In genomic region chr12:51025182-51025747, GRCh38 we compare ENCODE assay signal across 8 cellular contexts. TPM values are rescaled to one million over a fixed set of nuclear protein-coding genes. Genes with fewer than 3 reads are reported as not detected.
DNase-seq lines count a peak whose midpoint lies in the region; ATAC-seq, FAIRE-seq and TF ChIP-seq lines count a peak whose summit lies in the region.

No MANE protein-coding gene starts in this region.

- no TSS peak for BruUV-seq in endothelial cell of umbilical vein (replicated peaks; lab: Mats Ljungman, UMichigan)

- H4K20me1 ChIP-seq in endothelial cell of umbilical vein (replicated peaks; ENCODE audit: control insufficient read depth, extremely low read depth, insufficient read depth, low read length) = no peaks in the 10 kb centered on the region

- no peak overlapping the region for H2BK12ac ChIP-seq in trophoblast cell (ENCODE audit: low read length)

- peak overlapping the region; percentile 14 for H4K12ac ChIP-seq in trophoblast cell (ENCODE audit: low read depth, low read length)

- peak overlapping the region; percentile 93 for H3K4ac ChIP-seq in trophoblast cell (ENCODE audit: low read depth, low read length)

- intact Hi-C loops in endothelial cell of umbilical vein (cut with micrococcal nuclease) = loop anchor here (2.0 to 5.0 kb wide), 2 partner anchors 38 to 200 kb away; no protein-coding TSS in a partner anchor

- peaks cover 5 to 7% of the 10 kb centered on the region in 2 experiments for H3K27me3 ChIP-seq in endothelial cell of umbilical vein (ENCODE audit: control insufficient read depth in 2 of 2, insufficient read depth in 2 of 2, low read length in 2 of 2)
- no peaks in the 10 kb centered on the region for H3K27me3 ChIP-seq in trophoblast cell (ENCODE audit: insufficient read depth, low read length)

- peak; percentile 75 for DNase-seq in OCI-M1 (lab: John Stamatoyannopoulos, UW)
- DNase-seq in endothelial cell of umbilical vein (ENCODE audit: low read depth, low spot score) = peak; percentile 47
- no peak for DNase-seq in trophoblast cell
- no peak for DNase-seq in SKM-1 (lab: John Stamatoyannopoulos, UW; ENCODE audit: unreplicated experiment)
- no peak for DNase-seq in NCI-H2107 (lab: John Stamatoyannopoulos, UW)

- peaks cover 32% of the 10 kb centered on the region for H3K79me1 ChIP-seq in trophoblast cell (ENCODE audit: low read length)

- dilution Hi-C loops in endothelial cell of umbilical vein (cut with MboI; ENCODE audit: extremely low pct_ligation_motif_present, low sequenced_read_pairs) = no loop called here

- H2AFZ ChIP-seq in endothelial cell of umbilical vein (ENCODE audit: low read depth, low read length) (peak overlapping the region; percentile 90), trophoblast cell (ENCODE audit: insufficient read depth, low read length, poor library complexity) (peak overlapping the region; percentile 0)

- H2AK5ac ChIP-seq in trophoblast cell (ENCODE audit: low read length) = peak overlapping the region; percentile 45

- H3K4me2 ChIP-seq in endothelial cell of umbilical vein (ENCODE audit: insufficient read depth, low read length) = peak overlapping the region; percentile 100
- H3K4me2 ChIP-seq in trophoblast cell (ENCODE audit: low read length) = peak overlapping the region; percentile 90

- H3K23ac ChIP-seq in trophoblast cell (ENCODE audit: low read length) = no peak overlapping the region

- H3K27ac ChIP-seq in endothelial cell of umbilical vein (ENCODE audit: insufficient read depth, low read depth, low read length) (peak overlapping the region; percentile 90), trophoblast cell (ENCODE audit: low read depth, low read length) (peak overlapping the region; percentile 99)

- peak overlapping the region; percentile 98 for H2BK120ac ChIP-seq in trophoblast cell (ENCODE audit: insufficient read depth, low read length, poor library complexity)

- CTCF ChIA-PET in endothelial cell of umbilical vein (lab: Charles Lee) = interaction anchor here (1.0 to 3.4 kb wide), 7 partner anchors 18 to 316 kb away, joined by 3 to 16 read pairs (median 3); no protein-coding TSS in a partner anchor

- no peak for TF ChIP-seq POLR2A in endothelial cell of umbilical vein (IDR thresholded peaks at IDR 0.05; ENCODE audit: low read depth, low read length)

- peaks cover 17% of the 10 kb centered on the region for H3K4me1 ChIP-seq in endothelial cell of umbilical vein (ENCODE audit: control insufficient read depth, extremely low read depth, insufficient read depth, low read length)
- peaks cover 11 to 27% of the 10 kb centered on the region in 2 experiments for H3K4me1 ChIP-seq in trophoblast cell (ENCODE audit: control insufficient read depth in 1 of 2, insufficient read depth in 2 of 2, low read length in 2 of 2)

- H3K4me3 ChIP-seq in GM12875 (ENCODE audit: low read depth, low read length) (peak overlapping the region; percentile 74), endothelial cell of umbilical vein (replicated peaks in 1 of 3; ENCODE audit: insufficient read depth in 1 of 3, low read depth in 1 of 3, low read length in 3 of 3) (peak overlapping the region; percentile 64 to 79 (median 78)), trophoblast cell (ENCODE audit: low read depth, low read length) (peak overlapping the region; percentile 92)

- H4K91ac ChIP-seq in trophoblast cell (ENCODE audit: low read depth, low read length) = peak overlapping the region; percentile 98

- H3K9me3 ChIP-seq in endothelial cell of umbilical vein (replicated peaks; ENCODE audit: control insufficient read depth, insufficient read depth, low read length) = no peaks in the 10 kb centered on the region
- H3K9me3 ChIP-seq in trophoblast cell (ENCODE audit: insufficient read depth, low read depth, low read length) = no peaks in the 10 kb centered on the region

- H3K9me1 ChIP-seq in endothelial cell of umbilical vein (replicated peaks; ENCODE audit: control insufficient read depth, extremely low read depth, insufficient read depth, low read length) = no peaks in the 10 kb centered on the region

- peak overlapping the region; percentile 93 for H3K9ac ChIP-seq in endothelial cell of umbilical vein (replicated peaks; ENCODE audit: extremely low read depth, insufficient read depth, low read length)
- peak overlapping the region; percentile 88 for H3K9ac ChIP-seq in trophoblast cell (ENCODE audit: low read length)

- TF ChIP-seq CTCF in GM12875 (IDR thresholded peaks at IDR 0.05; ENCODE audit: borderline replicate concordance, insufficient read depth, low read depth, low read length) (no peak), endothelial cell of umbilical vein (IDR thresholded peaks at IDR 0.05; ENCODE audit: extremely low read depth in 1 of 2, insufficient read depth in 1 of 2, low read depth in 1 of 2, low read length in 2 of 2) (no peak)

- ATAC-seq in GM21717 (IDR thresholded peaks at IDR 0.05; ENCODE audit: unreplicated experiment) (no peak), HG03354 (IDR thresholded peaks at IDR 0.05; ENCODE audit: poor library complexity, severe bottlenecking, unreplicated experiment) (no peak)

- peak overlapping the region; percentile 98 for H3K14ac ChIP-seq in trophoblast cell (ENCODE audit: low read length)

- H2BK5ac ChIP-seq in trophoblast cell (ENCODE audit: low read depth, low read length, poor library complexity) = peak overlapping the region; percentile 95

- POLR2A ChIA-PET in endothelial cell of umbilical vein (lab: Charles Lee) = interaction anchor here (1.7 kb wide), 1 partner anchor 58 kb away, joined by 4 read pairs; the partner anchor contains the start of gene CSRNP2

- peak overlapping the region; percentile 99 for H3K18ac ChIP-seq in trophoblast cell (ENCODE audit: low read length)

- no CpG with 5 or more reads among the region's 5 CpGs for WGBS in trophoblast cell (ENCODE audit: extremely low coverage, insufficient coverage, insufficient read length)

- no peak for FAIRE-seq in endothelial cell of umbilical vein (lab: Jason Lieb, UNC)

- peak overlapping the region; percentile 96 for H4K8ac ChIP-seq in trophoblast cell (ENCODE audit: low read depth, low read length)

- H3K79me2 ChIP-seq in endothelial cell of umbilical vein (ENCODE audit: control insufficient read depth, insufficient read depth, low read length) = peaks cover 54% of the 10 kb centered on the region
- H3K79me2 ChIP-seq in trophoblast cell (ENCODE audit: control insufficient read depth, insufficient read depth, low read length, poor library complexity) = peaks cover 12% of the 10 kb centered on the region

- no peaks in the 10 kb centered on the region for H3K36me3 ChIP-seq in endothelial cell of umbilical vein (ENCODE audit: control insufficient read depth in 2 of 2, extremely low read depth in 1 of 2, insufficient read depth in 2 of 2, low read length in 2 of 2)
- H3K36me3 ChIP-seq in trophoblast cell (ENCODE audit: control insufficient read depth in 1 of 2, insufficient read depth in 2 of 2, low read length in 2 of 2) = no peaks in the 10 kb centered on the region

TF ChIP-seq in endothelial cell of umbilical vein, 7 proteins besides CTCF, POLR2A, EP300 and RAD21:
- no peak for TF ChIP-seq MYC (IDR thresholded peaks at IDR 0.05; ENCODE audit: low read depth, low read length)
TF ChIP-seq in endothelial cell of umbilical vein: peak in this region for 0.

RNA-seq across cellular contexts. Expression of gene SLC11A2, which starts 0.9 kb away (rescaled TPM):
- total RNA-seq in endothelial cell of umbilical vein = 41.1 and 56.4 TPM in 2 replicates
- 42.3 and 47.5 TPM in 2 replicates for polyA plus RNA-seq in endothelial cell of umbilical vein
- 19.8 and 21.3 TPM in 2 replicates for polyA plus RNA-seq in endothelial cell of umbilical vein (2011; cell fraction: cytosol; rRNA removed)
- 92.9 and 102 TPM in 2 replicates for polyA plus RNA-seq in endothelial cell of umbilical vein (2011; cell fraction: nucleus; rRNA removed)
- polyA plus RNA-seq in endothelial cell of umbilical vein (2012) = 37.9 and 41.6 TPM in 2 replicates
- 152 and 194 TPM in 2 replicates for polyA minus RNA-seq in endothelial cell of umbilical vein
- polyA minus RNA-seq in endothelial cell of umbilical vein (2011; cell fraction: cytosol; rRNA and poly(A)+ RNA removed) = 35.7 TPM
- polyA minus RNA-seq in endothelial cell of umbilical vein (2011; cell fraction: nucleus; rRNA and poly(A)+ RNA removed) = 56.1 and 72.3 TPM in 2 replicates
- polyA plus RNA-seq in trophoblast cell (2013) = 33.1 and 33.8 TPM in 2 replicates

RNA-seq across cellular contexts. Expression of gene LETMD1, which starts 22.9 kb away (rescaled TPM):
- 33.8 and 38.9 TPM in 2 replicates for total RNA-seq in endothelial cell of umbilical vein
- 43.4 and 47.7 TPM in 2 replicates for polyA plus RNA-seq in endothelial cell of umbilical vein
- 37.7 and 38.0 TPM in 2 replicates for polyA plus RNA-seq in endothelial cell of umbilical vein (2011; cell fraction: cytosol; rRNA removed)
- 96.6 and 109 TPM in 2 replicates for polyA plus RNA-seq in endothelial cell of umbilical vein (2011; cell fraction: nucleus; rRNA removed)
- 35.0 and 46.4 TPM in 2 replicates for polyA plus RNA-seq in endothelial cell of umbilical vein (2012)
- polyA minus RNA-seq in endothelial cell of umbilical vein = 53.0 and 53.4 TPM in 2 replicates
- polyA minus RNA-seq in endothelial cell of umbilical vein (2011; cell fraction: cytosol; rRNA and poly(A)+ RNA removed) = 47.4 TPM
- polyA minus RNA-seq in endothelial cell of umbilical vein (2011; cell fraction: nucleus; rRNA and poly(A)+ RNA removed) = 31.0 and 47.6 TPM in 2 replicates
- polyA plus RNA-seq in trophoblast cell (2013) = 21.3 TPM in 2 replicates

RNA-seq across cellular contexts. Expression of gene CSRNP2, which starts 58.1 kb away (rescaled TPM):
- 42.1 and 49.7 TPM in 2 replicates for total RNA-seq in endothelial cell of umbilical vein
- 23.3 and 24.2 TPM in 2 replicates for polyA plus RNA-seq in endothelial cell of umbilical vein
- polyA plus RNA-seq in endothelial cell of umbilical vein (2011; cell fraction: cytosol; rRNA removed) = 22.8 and 26.9 TPM in 2 replicates
- 55.3 and 61.4 TPM in 2 replicates for polyA plus RNA-seq in endothelial cell of umbilical vein (2011; cell fraction: nucleus; rRNA removed)
- polyA plus RNA-seq in endothelial cell of umbilical vein (2012) = 28.6 and 31.6 TPM in 2 replicates
- polyA minus RNA-seq in endothelial cell of umbilical vein = 36.2 and 43.2 TPM in 2 replicates
- polyA minus RNA-seq in endothelial cell of umbilical vein (2011; cell fraction: cytosol; rRNA and poly(A)+ RNA removed) = 11.4 TPM
- 22.7 and 26.8 TPM in 2 replicates for polyA minus RNA-seq in endothelial cell of umbilical vein (2011; cell fraction: nucleus; rRNA and poly(A)+ RNA removed)
- polyA plus RNA-seq in trophoblast cell (2013) = 24.1 and 24.9 TPM in 2 replicates

Comparison
In these comparisons a context has a peak if more than half of its experiments do, and no peak if none do; other contexts are left out.
1. DNase-seq: peak in OCI-M1 (single experiment) and endothelial cell of umbilical vein (single experiment); none in trophoblast cell (0 of 2), SKM-1 (single experiment) and NCI-H2107 (single experiment).
2. Peak in every context shown above with its lines, with median percentiles within 50 percentile points of each other: H3K4me3 ChIP-seq.